1 cellular context compared by ENCODE assay signal in genomic region chr6:14927398-14927797, GRCh38.
A peak's percentile ranks its signal among the peaks of the same experiment; 100 is the strongest.
TF ChIP-seq lines count a peak whose summit lies in the region.

No MANE protein-coding gene starts in this region.

TF ChIP-seq in HepG2, 621 proteins besides CTCF, POLR2A, EP300 and RAD21:
- TF ChIP-seq, protein P1, sequence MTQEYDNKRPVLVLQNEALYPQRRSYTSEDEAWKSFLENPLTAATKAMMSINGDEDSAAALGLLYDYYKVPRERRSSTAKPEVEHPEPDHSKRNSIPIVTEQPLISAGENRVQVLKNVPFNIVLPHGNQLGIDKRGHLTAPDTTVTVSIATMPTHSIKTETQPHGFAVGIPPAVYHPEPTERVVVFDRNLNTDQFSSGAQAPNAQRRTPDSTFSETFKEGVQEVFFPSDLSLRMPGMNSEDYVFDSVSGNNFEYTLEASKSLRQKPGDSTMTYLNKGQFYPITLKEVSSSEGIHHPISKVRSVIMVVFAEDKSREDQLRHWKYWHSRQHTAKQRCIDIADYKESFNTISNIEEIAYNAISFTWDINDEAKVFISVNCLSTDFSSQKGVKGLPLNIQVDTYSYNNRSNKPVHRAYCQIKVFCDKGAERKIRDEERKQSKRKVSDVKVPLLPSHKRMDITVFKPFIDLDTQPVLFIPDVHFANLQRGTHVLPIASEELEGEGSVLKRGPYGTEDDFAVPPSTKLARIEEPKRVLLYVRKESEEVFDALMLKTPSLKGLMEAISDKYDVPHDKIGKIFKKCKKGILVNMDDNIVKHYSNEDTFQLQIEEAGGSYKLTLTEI (CRISPR knock-in tag; conservative IDR thresholded peaks at IDR 0.05), result no peak
- TF ChIP-seq, protein P2, sequence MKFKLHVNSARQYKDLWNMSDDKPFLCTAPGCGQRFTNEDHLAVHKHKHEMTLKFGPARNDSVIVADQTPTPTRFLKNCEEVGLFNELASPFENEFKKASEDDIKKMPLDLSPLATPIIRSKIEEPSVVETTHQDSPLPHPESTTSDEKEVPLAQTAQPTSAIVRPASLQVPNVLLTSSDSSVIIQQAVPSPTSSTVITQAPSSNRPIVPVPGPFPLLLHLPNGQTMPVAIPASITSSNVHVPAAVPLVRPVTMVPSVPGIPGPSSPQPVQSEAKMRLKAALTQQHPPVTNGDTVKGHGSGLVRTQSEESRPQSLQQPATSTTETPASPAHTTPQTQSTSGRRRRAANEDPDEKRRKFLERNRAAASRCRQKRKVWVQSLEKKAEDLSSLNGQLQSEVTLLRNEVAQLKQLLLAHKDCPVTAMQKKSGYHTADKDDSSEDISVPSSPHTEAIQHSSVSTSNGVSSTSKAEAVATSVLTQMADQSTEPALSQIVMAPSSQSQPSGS (CRISPR knock-in tag; IDR thresholded peaks at IDR 0.05), result no peak
- TF ChIP-seq ZXDC (CRISPR knock-in tag; IDR thresholded peaks at IDR 0.05) (no peak), ZBTB21 (CRISPR knock-in tag; IDR thresholded peaks at IDR 0.05) (no peak), CEBPB (IDR thresholded peaks at IDR 0.05; ENCODE audit: borderline replicate concordance, low read depth, low read length) (peak; percentile 69)
TF ChIP-seq in HepG2: peak in this region for 1.
